ENCODE assay signal across 26 cellular contexts in the genomic region with DNA sequence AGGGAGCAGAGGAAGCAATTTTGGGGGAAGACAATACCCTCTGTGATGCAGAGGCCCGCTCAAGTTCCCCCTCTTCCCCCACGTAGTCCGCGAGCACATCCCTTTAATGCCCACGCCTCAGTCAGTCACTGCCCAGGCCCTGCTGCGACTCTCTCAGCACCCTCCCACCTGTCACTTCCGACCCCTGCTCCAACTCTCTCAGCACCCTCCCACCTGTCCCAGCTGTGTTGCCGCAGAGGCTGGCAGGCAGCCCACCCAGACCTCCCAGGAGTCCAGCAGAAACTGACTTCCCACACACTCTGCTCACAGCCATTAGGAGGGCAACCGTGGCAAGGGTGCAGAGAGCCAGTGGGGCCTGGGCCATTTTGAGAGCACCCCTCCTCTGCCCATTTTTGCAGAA.
DNase-seq lines count a peak whose midpoint lies in the region; ATAC-seq and TF ChIP-seq lines count a peak whose summit lies in the region.
"Had no signal": no experiment of that assay in that cellular context is flagged by ENCODE, and none has a peak within 500 bp of the region (broad histone marks: within the 10 kb centered on the region; RNA-seq: fewer than 3 reads in every experiment).

No MANE protein-coding gene starts in this region.

- H2BK120ac ChIP-seq in H9 (ENCODE audit: low read depth, low read length, poor library complexity, severe bottlenecking) = no peak overlapping the region

- H3K23me2 ChIP-seq in H9 (ENCODE audit: insufficient read length, low read depth, low read length, poor library complexity, severe bottlenecking) = no peaks in the 10 kb centered on the region

- H3T11ph ChIP-seq in H9 (ENCODE audit: low read length) = no peak overlapping the region

- H2BK20ac ChIP-seq in H9 (ENCODE audit: low read depth, low read length, poor library complexity, severe bottlenecking) = no peak overlapping the region

- no CpG with 5 or more reads among the region's 9 CpGs for WGBS in H9 (ENCODE audit: extremely low coverage, insufficient read length, low lambda C conversion rate)

- no peak for ATAC-seq in HG03442 (IDR thresholded peaks at IDR 0.05; ENCODE audit: unreplicated experiment)
- ATAC-seq: natural killer cell; Panc1; right lobe of liver; stimulated activated memory B cell treated with anti-CD40 and anti-IgM and Interleukin-4, amounts not matched to agents 10 μg/mL and 1 μg/mL and 100 μg/mL, for 72 hours had no signal

- H2BK5ac ChIP-seq in H9 (ENCODE audit: insufficient read length, low read length) = no peak overlapping the region

- 0 out of 22 replicates have a peak, but pooled peaks cover 0 to 4% (median 0%) of the 10 kb centered on the region in 11 experiments for H3K27me3 ChIP-seq in BLaER1 treated with 17β-estradiol and CSF1 and Interleukin-3, amounts not matched to agents 10 nM and 100 nM
- H3K27me3 ChIP-seq in H9 (ENCODE audit: insufficient read depth, low read length) (no peaks in the 10 kb centered on the region), MG63 (no peaks in the 10 kb centered on the region)
- H3K27me3 ChIP-seq: right lobe of liver, upper lobe of left lung had no signal

- peak overlapping the region in 8 of 11 experiments; percentile 14 to 85 (median 72); a peak in 14 of 22 replicates for H3K27ac ChIP-seq in BLaER1 treated with 17β-estradiol and CSF1 and Interleukin-3, amounts not matched to agents 10 nM and 100 nM
- H3K27ac ChIP-seq in H9 (ENCODE audit: insufficient read length, low read depth, low read length) = no peak overlapping the region
- H3K27ac ChIP-seq: breast epithelium, epithelial cell of prostate, right lobe of liver, upper lobe of left lung had no signal

- H4K91ac ChIP-seq in H9 (ENCODE audit: insufficient read length, low read depth, low read length) = no peak overlapping the region

- no peak overlapping the region for H3K56ac ChIP-seq in H9 (ENCODE audit: insufficient read length, low read depth, low read length)

- H3K23ac ChIP-seq in H9 (ENCODE audit: insufficient read length, low read depth, low read length) = no peak overlapping the region

- no peak overlapping the region for H2BK15ac ChIP-seq in H9 (ENCODE audit: low read depth, low read length)

- H4K5ac ChIP-seq in H9 (ENCODE audit: insufficient read length, low read depth, low read length) = no peak overlapping the region

- H3K27me3 Mint-ChIP-seq in H9 (ENCODE audit: low read depth) = peaks cover 3% of the 10 kb centered on the region

- 0 out of 5 replicates have a peak overlapping the region, but pooled peaks of 1 of the 2 experiments have one; percentile 24 for H3K4me3 Mint-ChIP-seq in H9
- H3K4me3 Mint-ChIP-seq: activated B cell treated with CpG ODN at 0.5 μM for 24 hours; HFFc6; natural killer cell; stimulated activated memory B cell treated with anti-CD40 and anti-IgM and Interleukin-4, amounts not matched to agents 10 μg/mL and 1 μg/mL and 100 μg/mL, for 72 hours had no signal

- H3K27ac Mint-ChIP-seq in H9 = peak overlapping the region; percentile 39 to 80 (median 74); a peak in 4 of 7 replicates
- H3K27ac Mint-ChIP-seq: activated B cell treated with CpG ODN at 0.5 μM for 24 hours; HFFc6; natural killer cell; stimulated activated memory B cell treated with anti-CD40 and anti-IgM and Interleukin-4, amounts not matched to agents 10 μg/mL and 1 μg/mL and 100 μg/mL, for 72 hours had no signal

- H3K4ac ChIP-seq in H9 (ENCODE audit: low read depth, low read length) = no peak overlapping the region

- H3K79me2 ChIP-seq in H9 (ENCODE audit: insufficient read depth, low read length) = no peaks in the 10 kb centered on the region

- H2BK12ac ChIP-seq in H9 (ENCODE audit: insufficient read length, low read depth, low read length) = no peak overlapping the region

- H3K4me1 ChIP-seq in BLaER1 treated with 17β-estradiol and CSF1 and Interleukin-3, amounts not matched to agents 10 nM and 100 nM = peaks cover 42 to 56% (median 54%) of the 10 kb centered on the region in 10 experiments
- peaks cover 5% of the 10 kb centered on the region; the same call in 1 of the 2 replicates for H3K4me1 ChIP-seq in H9 (ENCODE audit: insufficient read depth, low read length)
- H3K4me1 ChIP-seq: breast epithelium, right lobe of liver, upper lobe of left lung had no signal

- no peak overlapping the region for H3K14ac ChIP-seq in H9 (ENCODE audit: insufficient read depth, low read length)

- H3K18ac ChIP-seq in H9 (ENCODE audit: insufficient read length, low read depth, low read length) = no peak overlapping the region

- H3K79me1 ChIP-seq in H9 (ENCODE audit: insufficient read depth, low read depth, low read length, poor library complexity, severe bottlenecking) = no peaks in the 10 kb centered on the region

- no peak overlapping the region for H3K4me3 ChIP-seq in BLaER1 treated with 17β-estradiol and CSF1 and Interleukin-3, amounts not matched to agents 10 nM and 100 nM
- H3K4me3 ChIP-seq in MG63 = no peak overlapping the region
- H3K4me3 ChIP-seq: breast epithelium, right lobe of liver, upper lobe of left lung had no signal

- no peaks in the 10 kb centered on the region for H3K9me3 ChIP-seq in BLaER1 treated with 17β-estradiol and CSF1 and Interleukin-3, amounts not matched to agents 10 nM and 100 nM (replicated peaks in 1 of 11)
- H3K9me3 ChIP-seq in H9 (ENCODE audit: control insufficient read depth, low read depth, low read length) (no peaks in the 10 kb centered on the region), MG63 (no peaks in the 10 kb centered on the region)
- H3K9me3 ChIP-seq: breast epithelium, right lobe of liver, upper lobe of left lung had no signal

- no peak overlapping the region for H4K8ac ChIP-seq in H9 (replicated peaks; ENCODE audit: insufficient read length, low read depth, low read length)

- no peaks in the 10 kb centered on the region for H3K9me3 Mint-ChIP-seq in H9
- H3K9me3 Mint-ChIP-seq: activated B cell treated with CpG ODN at 0.5 μM for 24 hours; natural killer cell; stimulated activated memory B cell treated with anti-CD40 and anti-IgM and Interleukin-4, amounts not matched to agents 10 μg/mL and 1 μg/mL and 100 μg/mL, for 72 hours had no signal

- H4K20me1 ChIP-seq in BLaER1 treated with 17β-estradiol and CSF1 and Interleukin-3, amounts not matched to agents 10 nM and 100 nM = no peaks in the 10 kb centered on the region
- H4K20me1 ChIP-seq in H9 (ENCODE audit: control insufficient read depth, insufficient read depth, insufficient read length) = no peaks in the 10 kb centered on the region

- no peaks in the 10 kb centered on the region for H3K36me3 ChIP-seq in BLaER1 treated with 17β-estradiol and CSF1 and Interleukin-3, amounts not matched to agents 10 nM and 100 nM
- no peaks in the 10 kb centered on the region for H3K36me3 ChIP-seq in MG63
- H3K36me3 ChIP-seq: breast epithelium, right lobe of liver, upper lobe of left lung had no signal

- H3K9ac ChIP-seq in BLaER1 treated with 17β-estradiol and CSF1 and Interleukin-3, amounts not matched to agents 10 nM and 100 nM = peak overlapping the region in 5 of 11 experiments; percentile 4 to 59 (median 29); a peak in 3 of 22 replicates
- H3K9ac ChIP-seq in H9 (ENCODE audit: extremely low read depth, insufficient read length, low read length) = no peak overlapping the region

- no peak overlapping the region for H2AFZ ChIP-seq in H9 (ENCODE audit: low read length)

- peak overlapping the region; percentile 38 to 82 (median 65) for H3K4me2 ChIP-seq in BLaER1 treated with 17β-estradiol and CSF1 and Interleukin-3, amounts not matched to agents 10 nM and 100 nM
- no peak overlapping the region for H3K4me2 ChIP-seq in H9 (ENCODE audit: insufficient read depth, insufficient read length, low read length)

- H3K36me3 Mint-ChIP-seq in H9 (ENCODE audit: insufficient read depth in 1 of 3, low read depth in 3 of 3) = no peaks in the 10 kb centered on the region
- H3K36me3 Mint-ChIP-seq: natural killer cell; stimulated activated memory B cell treated with anti-CD40 and anti-IgM and Interleukin-4, amounts not matched to agents 10 μg/mL and 1 μg/mL and 100 μg/mL, for 72 hours had no signal

- peak; percentile 50 for DNase-seq in H9
- DNase-seq in myocyte (ENCODE audit: low read depth) = peak; percentile 30
- no peak for DNase-seq in COLO668 (lab: John Stamatoyannopoulos, UW; ENCODE audit: unreplicated experiment)
- DNase-seq in MG63 = no peak
- no peak for DNase-seq in COR-L47 (lab: John Stamatoyannopoulos, UW)
- DNase-seq: activated B cell treated with CpG ODN at 0.5 μM for 24 hours; activated CD4-positive, alpha-beta T cell treated with anti-CD3 and anti-CD28 coated beads, Interleukin-2, amount 50 U/mL, for 1 hour; activated T-cell treated with anti-CD3 and anti-CD28 coated beads, Interleukin-2, amount 50 U/mL, for 48 hours; C1 segment of cervical spinal cord; HFFc6; natural killer cell; NCI-H1048; NCI-H510A; right lobe of liver; SHP77 treated with DMSO at 0.1 percent for 48 hours; stimulated activated CD4-positive, alpha-beta T cell treated with anti-CD3 and anti-CD28 coated beads, Interleukin-12 subunit alpha, Interleukin-12 subunit beta, amount 100 ng/mL, for 4 hours; stimulated activated CD4-positive, alpha-beta T cell treated with anti-CD3 and anti-CD28 coated beads, Interleukin-4, amount 100 ng/mL, for 24 hours; SW 1271; upper lobe of left lung had no signal

- peaks cover 35 to 39% of the 10 kb centered on the region in 2 experiments for H3K4me1 Mint-ChIP-seq in H9
- H3K4me1 Mint-ChIP-seq: activated B cell treated with CpG ODN at 0.5 μM for 24 hours; natural killer cell; stimulated activated memory B cell treated with anti-CD40 and anti-IgM and Interleukin-4, amounts not matched to agents 10 μg/mL and 1 μg/mL and 100 μg/mL, for 72 hours had no signal

- no peak for TF ChIP-seq CTCF in H9 (conservative IDR thresholded peaks at IDR 0.05)

- no peak overlapping the region for H2AK5ac ChIP-seq in H9 (ENCODE audit: insufficient read length, low read length)

TF ChIP-seq in PFSK-1, 5 proteins besides CTCF, POLR2A, EP300 and RAD21:
- peak; percentile 8 for TF ChIP-seq FOXP2 (optimal IDR thresholded peaks at IDR 0.05; ENCODE audit: borderline replicate concordance, extremely low read depth, extremely low read length, insufficient read depth)
- no peak for TF ChIP-seq SIN3A (IDR thresholded peaks at IDR 0.05; ENCODE audit: borderline replicate concordance, insufficient read depth, low read length)

Comparison
In these comparisons a context has a peak if more than half of its experiments do, and no peak if none do; other contexts are left out.
1. DNase-seq: peak in H9 (single experiment) and myocyte (single experiment); none in COLO668 (single experiment), MG63 (single experiment) and COR-L47 (single experiment).